In genomic region chr6:87905101-87905517, GRCh38 we compare ENCODE assay signal across 13 cellular contexts.
DNase-seq lines count a peak whose midpoint lies in the region; ATAC-seq and TF ChIP-seq lines count a peak whose summit lies in the region.
"Had no signal": no experiment of that assay in that cellular context is flagged by ENCODE, and none has a peak within 500 bp of the region (broad histone marks: within the 10 kb centered on the region; RNA-seq: fewer than 3 reads in every experiment).

No MANE protein-coding gene starts in this region.

- TF ChIP-seq CTCF in GM13976 (IDR thresholded peaks at IDR 0.05; ENCODE audit: borderline replicate concordance, control extremely low read depth, extremely low read depth, insufficient read depth, missing control alignments) = no peak

- peak; percentile 58 for DNase-seq in GM13976 (ENCODE audit: low spot score)
- peak; percentile 63 for DNase-seq in NCI-H69 (lab: John Stamatoyannopoulos, UW)
- no peak for DNase-seq in NCI-H128 (lab: John Stamatoyannopoulos, UW; ENCODE audit: unreplicated experiment)
- DNase-seq in stimulated activated effector memory CD8-positive, alpha-beta T cell treated with anti-CD3 and anti-CD28 coated beads, Interleukin-12 subunit alpha, Interleukin-12 subunit beta, amount 100 ng/mL, for 72 hours (ENCODE audit: low spot score in 2 of 2) = no peak
- no peak for DNase-seq in T-helper 1 cell
- DNase-seq in glomerular visceral epithelial cell (ENCODE audit: extremely low spot score) = no peak
- DNase-seq: BE2C, endodermal cell, islet precursor cell had no signal

- no peaks in the 10 kb centered on the region for H3K9me3 Mint-ChIP-seq in stimulated activated effector memory CD8-positive, alpha-beta T cell treated with anti-CD3 and anti-CD28 coated beads, Interleukin-12 subunit alpha, Interleukin-12 subunit beta, amount 100 ng/mL, for 72 hours
- H3K9me3 Mint-ChIP-seq: endodermal cell had no signal

- H3K4me3 Mint-ChIP-seq in stimulated activated effector memory CD8-positive, alpha-beta T cell treated with anti-CD3 and anti-CD28 coated beads, Interleukin-12 subunit alpha, Interleukin-12 subunit beta, amount 100 ng/mL, for 72 hours = no peak overlapping the region
- H3K4me3 Mint-ChIP-seq: activated naive CD8-positive, alpha-beta T cell; endodermal cell had no signal

- H3K4me1 Mint-ChIP-seq in stimulated activated effector memory CD8-positive, alpha-beta T cell treated with anti-CD3 and anti-CD28 coated beads, Interleukin-12 subunit alpha, Interleukin-12 subunit beta, amount 100 ng/mL, for 72 hours = peaks cover 28% of the 10 kb centered on the region

- in situ Hi-C loops in GM13976 (cut with MboI; ENCODE audit: low sequenced_read_pairs, unreplicated experiment) = no loop called here

- ATAC-seq in GM19463 (IDR thresholded peaks at IDR 0.05; ENCODE audit: unreplicated experiment) (peak; percentile 79), HG02973 (IDR thresholded peaks at IDR 0.05; ENCODE audit: unreplicated experiment) (peak; percentile 75)
- ATAC-seq in stimulated activated effector memory CD8-positive, alpha-beta T cell treated with anti-CD3 and anti-CD28 coated beads, Interleukin-12 subunit alpha, Interleukin-12 subunit beta, amount 100 ng/mL, for 72 hours = no peak
- ATAC-seq: activated CD4-positive, CD25-positive, alpha-beta regulatory T cell treated with anti-CD3 and anti-CD28 coated beads, Interleukin-2, amount 50 U/mL, for 24 hours had no signal

- peaks cover 7% of the 10 kb centered on the region for H3K36me3 Mint-ChIP-seq in stimulated activated effector memory CD8-positive, alpha-beta T cell treated with anti-CD3 and anti-CD28 coated beads, Interleukin-12 subunit alpha, Interleukin-12 subunit beta, amount 100 ng/mL, for 72 hours
- H3K36me3 Mint-ChIP-seq: activated naive CD8-positive, alpha-beta T cell had no signal

- H3K27ac Mint-ChIP-seq in stimulated activated effector memory CD8-positive, alpha-beta T cell treated with anti-CD3 and anti-CD28 coated beads, Interleukin-12 subunit alpha, Interleukin-12 subunit beta, amount 100 ng/mL, for 72 hours = no peak overlapping the region
- H3K27ac Mint-ChIP-seq: activated naive CD8-positive, alpha-beta T cell; endodermal cell had no signal

Comparison
In these comparisons a context has a peak if more than half of its experiments do, and no peak if none do; other contexts are left out.
1. DNase-seq: peak in GM13976 (single experiment) and NCI-H69 (single experiment); none in NCI-H128 (single experiment), stimulated activated effector memory CD8-positive, alpha-beta T cell treated with anti-CD3 and anti-CD28 coated beads, Interleukin-12 subunit alpha, Interleukin-12 subunit beta, amount 100 ng/mL, for 72 hours (0 of 2), T-helper 1 cell (0 of 5) and glomerular visceral epithelial cell (single experiment).